ENCODE assay signal across 8 cellular contexts in genomic region chr16:21555621-21556020, GRCh38. TPM values are rescaled to one million over a fixed set of nuclear protein-coding genes. Genes with fewer than 3 reads are reported as not detected.
DNase-seq lines count a peak whose midpoint lies in the region; ATAC-seq and TF ChIP-seq lines count a peak whose summit lies in the region.
"Not testable (repeated sequence)": the region's sequence is repeated elsewhere in the genome, so short reads cannot be mapped to it uniquely, and the experiment has no call there.

No MANE protein-coding gene starts in this region.

- intact Hi-C loops in activated CD8-positive, alpha-beta T cell treated with anti-CD3 and anti-CD28 coated beads for 36 hours (cut with micrococcal nuclease); spleen (cut with DNase I; ENCODE audit: low total_unique reads): not testable (repeated sequence)

- not testable (repeated sequence) for H3K9ac ChIP-seq in OCI-LY3 (ENCODE audit: low read length); neural progenitor cell

- not testable (repeated sequence) for H4K20me1 ChIP-seq in GM23338 (replicated peaks; ENCODE audit: insufficient read depth); OCI-LY3 (ENCODE audit: insufficient read depth, low read length); neural progenitor cell (ENCODE audit: low read depth)

- H3K9me3 Mint-ChIP-seq in GM23338; activated CD8-positive, alpha-beta T cell treated with anti-CD3 and anti-CD28 coated beads for 36 hours; activated naive CD8-positive, alpha-beta T cell treated with anti-CD3 and anti-CD28 coated beads, Interleukin-2, amount 50 U/mL, for 24 hours; glutamatergic neuron (ENCODE audit: unreplicated experiment); neural progenitor cell: not testable (repeated sequence)

- CTCF ChIA-PET in activated CD8-positive, alpha-beta T cell treated with anti-CD3 and anti-CD28 coated beads for 36 hours (lab: Charles Lee), result interaction anchor here (0.9 to 1.8 kb wide), 2 partner anchors 10 to 102 kb away, joined by 3 to 6 read pairs; no protein-coding TSS in a partner anchor

- not testable (repeated sequence) for H3K9me2 ChIP-seq in GM23338 (ENCODE audit: insufficient read depth)

- H3K4me2 ChIP-seq in GM23338, neural progenitor cell: not testable (repeated sequence)
- H3K4me2 ChIP-seq in OCI-LY3 (ENCODE audit: low read length), result peak overlapping the region; percentile 72; the same call in 1 of the 2 replicates

- POLR2A ChIA-PET in activated CD8-positive, alpha-beta T cell treated with anti-CD3 and anti-CD28 coated beads for 36 hours (lab: Charles Lee), result interaction anchor here (0.6 to 1.3 kb wide), 2 partner anchors 41 to 270 kb away, joined by 3 read pairs; no protein-coding TSS in a partner anchor

- not testable (repeated sequence) for DNase-seq in GM23338 (ENCODE audit: low spot score); activated CD8-positive, alpha-beta T cell treated with anti-CD3 and anti-CD28 coated beads for 36 hours; activated naive CD8-positive, alpha-beta T cell treated with anti-CD3 and anti-CD28 coated beads, Interleukin-2, amount 50 U/mL, for 24 hours; glutamatergic neuron; neural progenitor cell (ENCODE audit: low spot score)
- DNase-seq in spleen, result peak; percentile 81
- DNase-seq in ureter (ENCODE audit: low spot score), result peak; percentile 38

- ATAC-seq in GM23338; activated CD8-positive, alpha-beta T cell treated with anti-CD3 and anti-CD28 coated beads for 36 hours; activated naive CD8-positive, alpha-beta T cell treated with anti-CD3 and anti-CD28 coated beads, Interleukin-2, amount 50 U/mL, for 24 hours: not testable (repeated sequence)

- TF ChIP-seq CTCF in GM23338 (conservative IDR thresholded peaks at IDR 0.05; ENCODE audit: low read depth in 2 of 2); OCI-LY3 (IDR thresholded peaks at IDR 0.05; ENCODE audit: low read depth, low read length); activated CD8-positive, alpha-beta T cell treated with anti-CD3 and anti-CD28 coated beads for 36 hours (IDR thresholded peaks at IDR 0.05); glutamatergic neuron (IDR thresholded peaks at IDR 0.05; ENCODE audit: partially characterized antibody, unreplicated experiment); neural progenitor cell (IDR thresholded peaks at IDR 0.05); spleen (IDR thresholded peaks at IDR 0.05 in 8 of 11, conservative IDR thresholded peaks at IDR 0.05 in 3 of 11): not testable (repeated sequence)

- H3K27me3 Mint-ChIP-seq in GM23338 (ENCODE audit: insufficient read depth, low read depth, poor library complexity), result peaks cover 24% of the 10 kb centered on the region
- H3K27me3 Mint-ChIP-seq in activated CD8-positive, alpha-beta T cell treated with anti-CD3 and anti-CD28 coated beads for 36 hours, result peaks cover 11% of the 10 kb centered on the region
- H3K27me3 Mint-ChIP-seq in activated naive CD8-positive, alpha-beta T cell treated with anti-CD3 and anti-CD28 coated beads, Interleukin-2, amount 50 U/mL, for 24 hours, result peaks cover 12% of the 10 kb centered on the region
- peaks cover 11% of the 10 kb centered on the region for H3K27me3 Mint-ChIP-seq in glutamatergic neuron (ENCODE audit: unreplicated experiment)
- H3K27me3 Mint-ChIP-seq in neural progenitor cell (ENCODE audit: insufficient read depth, low read depth), result peaks cover 21% of the 10 kb centered on the region

- not testable (repeated sequence) for H3K27ac ChIP-seq in GM23338 (ENCODE audit: low read depth); OCI-LY3 (ENCODE audit: low read length); neural progenitor cell; spleen

- H3K79me2 ChIP-seq in GM23338 (replicated peaks; ENCODE audit: insufficient read depth); OCI-LY3 (ENCODE audit: low read length); neural progenitor cell (ENCODE audit: low read depth): not testable (repeated sequence)

- not testable (repeated sequence) for H3K4me1 ChIP-seq in GM23338 (ENCODE audit: insufficient read depth); neural progenitor cell
- peaks cover 24% of the 10 kb centered on the region for H3K4me1 ChIP-seq in OCI-LY3 (ENCODE audit: low read length)
- peaks cover 8 to 29% (median 12%) of the 10 kb centered on the region in 6 donors for H3K4me1 ChIP-seq in spleen

- H3K27ac Mint-ChIP-seq in GM23338, result not testable (repeated sequence)
- H3K27ac Mint-ChIP-seq in activated CD8-positive, alpha-beta T cell treated with anti-CD3 and anti-CD28 coated beads for 36 hours, result peak overlapping the region; percentile 82
- H3K27ac Mint-ChIP-seq in activated naive CD8-positive, alpha-beta T cell treated with anti-CD3 and anti-CD28 coated beads, Interleukin-2, amount 50 U/mL, for 24 hours, result peak overlapping the region; percentile 18
- H3K27ac Mint-ChIP-seq in glutamatergic neuron (ENCODE audit: unreplicated experiment), result peak overlapping the region; percentile 73
- H3K27ac Mint-ChIP-seq in neural progenitor cell, result peak overlapping the region; percentile 16

- not testable (repeated sequence) for H3F3A ChIP-seq in GM23338 (replicated peaks; ENCODE audit: low read depth); neural progenitor cell (ENCODE audit: low read depth)

- H2AFZ ChIP-seq in GM23338, result peak overlapping the region; percentile 84
- not testable (repeated sequence) for H2AFZ ChIP-seq in OCI-LY3 (ENCODE audit: low read depth, low read length)
- H2AFZ ChIP-seq in neural progenitor cell (replicated peaks), result peak overlapping the region; percentile 77

- not testable (repeated sequence) for TF ChIP-seq POLR2A in spleen (IDR thresholded peaks at IDR 0.05)

- not testable (repeated sequence) for H3K9me3 ChIP-seq in OCI-LY3 (ENCODE audit: insufficient read depth, low read length); neural progenitor cell (ENCODE audit: low read depth); spleen

- H3K4me1 Mint-ChIP-seq in GM23338, neural progenitor cell: not testable (repeated sequence)
- H3K4me1 Mint-ChIP-seq in activated CD8-positive, alpha-beta T cell treated with anti-CD3 and anti-CD28 coated beads for 36 hours (ENCODE audit: low read depth), result peaks cover 15% of the 10 kb centered on the region
- H3K4me1 Mint-ChIP-seq in activated naive CD8-positive, alpha-beta T cell treated with anti-CD3 and anti-CD28 coated beads, Interleukin-2, amount 50 U/mL, for 24 hours, result peaks cover 18% of the 10 kb centered on the region
- H3K4me1 Mint-ChIP-seq in glutamatergic neuron (ENCODE audit: low read depth, unreplicated experiment), result peaks cover 14% of the 10 kb centered on the region

- not testable (repeated sequence) for H3K27me3 ChIP-seq in GM23338 (ENCODE audit: insufficient read depth); OCI-LY3 (ENCODE audit: low read depth, low read length); spleen (replicated peaks in 1 of 7)
- peaks cover 12% of the 10 kb centered on the region for H3K27me3 ChIP-seq in neural progenitor cell

- H3K4me3 Mint-ChIP-seq in GM23338; activated CD8-positive, alpha-beta T cell treated with anti-CD3 and anti-CD28 coated beads for 36 hours; activated naive CD8-positive, alpha-beta T cell treated with anti-CD3 and anti-CD28 coated beads, Interleukin-2, amount 50 U/mL, for 24 hours; neural progenitor cell: not testable (repeated sequence)
- H3K4me3 Mint-ChIP-seq in glutamatergic neuron (ENCODE audit: unreplicated experiment), result peak overlapping the region; percentile 15

- 89 to 94% (median 90%) methylated on average over 12 to 15 of the region's 15 CpGs for WGBS in spleen, 5 donors

- H3K36me3 ChIP-seq in GM23338 (ENCODE audit: insufficient read depth); OCI-LY3 (replicated peaks; ENCODE audit: low read depth, low read length); neural progenitor cell; spleen: not testable (repeated sequence)

- not testable (repeated sequence) for H3K36me3 Mint-ChIP-seq in GM23338 (ENCODE audit: low read depth); activated CD8-positive, alpha-beta T cell treated with anti-CD3 and anti-CD28 coated beads for 36 hours (ENCODE audit: low read depth); activated naive CD8-positive, alpha-beta T cell treated with anti-CD3 and anti-CD28 coated beads, Interleukin-2, amount 50 U/mL, for 24 hours (ENCODE audit: low read depth); glutamatergic neuron (ENCODE audit: unreplicated experiment); neural progenitor cell

- not testable (repeated sequence) for H3K4me3 ChIP-seq in GM23338; OCI-LY3 (ENCODE audit: low read length); neural progenitor cell; spleen

RNA-seq across cellular contexts. Expression of gene METTL9, which starts 43.8 kb away (rescaled TPM):
- total RNA-seq in GM23338 (2014; rRNA removed; shearing (Covaris generic)), result 152 and 180 TPM in 2 replicates
- polyA plus RNA-seq in GM23338 (2016; fragmentation: Nextera tagmentation; extraction: Ambion mirVana) (66.4 and 72.5 TPM in 2 replicates), spleen (10 to 100 TPM; 28.5 to 50.6 (median 45.2) TPM)
- 100 to 1,000 TPM; 116 to 122 TPM for total RNA-seq in activated CD8-positive, alpha-beta T cell treated with anti-CD3 and anti-CD28 coated beads for 36 hours
- total RNA-seq in glutamatergic neuron (ENCODE audit: unreplicated experiment) (108 TPM), neural progenitor cell (ENCODE audit: low replicate concordance) (234 and 329 TPM in 2 replicates), spleen (100 to 1,000 TPM in 5 of 7 donors, 10 to 100 TPM in 2; 88.5 to 247 (median 121) TPM), ureter (80.3 TPM)
